Comparison of ENCODE assay signal across 1 cellular context in the genomic region with DNA sequence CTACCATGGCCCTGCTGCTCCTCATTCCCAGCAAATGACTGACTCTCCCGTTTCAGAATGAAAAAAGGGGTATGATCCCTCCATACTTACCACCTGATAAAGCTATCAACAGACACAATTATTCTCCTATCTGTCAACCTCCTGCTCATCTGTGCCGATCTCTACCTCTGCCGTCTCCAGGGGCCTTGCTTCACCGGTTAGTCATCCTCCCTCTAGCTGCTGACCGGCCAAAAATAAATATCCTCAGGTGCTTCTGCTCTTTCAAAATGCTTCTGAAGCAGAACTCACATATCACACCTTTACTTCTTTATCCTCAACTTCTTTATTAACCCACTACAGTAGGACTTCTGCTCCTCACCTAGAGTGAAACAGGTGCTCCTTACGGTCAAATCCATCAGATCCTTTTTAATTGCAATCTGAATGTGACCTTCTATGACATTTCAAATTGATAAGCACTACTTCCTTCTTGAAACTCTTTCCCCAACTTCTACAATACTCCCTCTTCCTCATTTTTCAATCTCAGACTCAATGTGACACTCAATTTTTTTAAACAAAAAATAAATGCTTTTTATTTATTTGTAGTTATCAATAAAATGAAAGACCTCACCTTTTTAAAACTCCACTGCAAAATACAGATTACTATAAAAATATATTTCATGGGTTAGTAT.
TF ChIP-seq lines count a peak whose summit lies in the region.

No MANE protein-coding gene starts in this region.

TF ChIP-seq in SK-N-SH, 30 proteins besides CTCF, POLR2A, EP300 and RAD21 (continued from another document):
- no peak for TF ChIP-seq PBX3 (IDR thresholded peaks at IDR 0.05)
- TF ChIP-seq ZBTB33 (IDR thresholded peaks at IDR 0.05; ENCODE audit: borderline replicate concordance, low read depth) = no peak
- TF ChIP-seq FOXJ3 (CRISPR knock-in tag; IDR thresholded peaks at IDR 0.05) = no peak
- TF ChIP-seq JUND (IDR thresholded peaks at IDR 0.05) = no peak
- no peak for TF ChIP-seq MEF2A (IDR thresholded peaks at IDR 0.05; ENCODE audit: borderline replicate concordance, low read depth)
- no peak for TF ChIP-seq RFX5 (IDR thresholded peaks at IDR 0.05; ENCODE audit: low read length)
- TF ChIP-seq TCF12 (IDR thresholded peaks at IDR 0.05) = no peak
- TF ChIP-seq SMC3 (IDR thresholded peaks at IDR 0.05; ENCODE audit: low read depth, low read length) = no peak
- TF ChIP-seq, protein P1, sequence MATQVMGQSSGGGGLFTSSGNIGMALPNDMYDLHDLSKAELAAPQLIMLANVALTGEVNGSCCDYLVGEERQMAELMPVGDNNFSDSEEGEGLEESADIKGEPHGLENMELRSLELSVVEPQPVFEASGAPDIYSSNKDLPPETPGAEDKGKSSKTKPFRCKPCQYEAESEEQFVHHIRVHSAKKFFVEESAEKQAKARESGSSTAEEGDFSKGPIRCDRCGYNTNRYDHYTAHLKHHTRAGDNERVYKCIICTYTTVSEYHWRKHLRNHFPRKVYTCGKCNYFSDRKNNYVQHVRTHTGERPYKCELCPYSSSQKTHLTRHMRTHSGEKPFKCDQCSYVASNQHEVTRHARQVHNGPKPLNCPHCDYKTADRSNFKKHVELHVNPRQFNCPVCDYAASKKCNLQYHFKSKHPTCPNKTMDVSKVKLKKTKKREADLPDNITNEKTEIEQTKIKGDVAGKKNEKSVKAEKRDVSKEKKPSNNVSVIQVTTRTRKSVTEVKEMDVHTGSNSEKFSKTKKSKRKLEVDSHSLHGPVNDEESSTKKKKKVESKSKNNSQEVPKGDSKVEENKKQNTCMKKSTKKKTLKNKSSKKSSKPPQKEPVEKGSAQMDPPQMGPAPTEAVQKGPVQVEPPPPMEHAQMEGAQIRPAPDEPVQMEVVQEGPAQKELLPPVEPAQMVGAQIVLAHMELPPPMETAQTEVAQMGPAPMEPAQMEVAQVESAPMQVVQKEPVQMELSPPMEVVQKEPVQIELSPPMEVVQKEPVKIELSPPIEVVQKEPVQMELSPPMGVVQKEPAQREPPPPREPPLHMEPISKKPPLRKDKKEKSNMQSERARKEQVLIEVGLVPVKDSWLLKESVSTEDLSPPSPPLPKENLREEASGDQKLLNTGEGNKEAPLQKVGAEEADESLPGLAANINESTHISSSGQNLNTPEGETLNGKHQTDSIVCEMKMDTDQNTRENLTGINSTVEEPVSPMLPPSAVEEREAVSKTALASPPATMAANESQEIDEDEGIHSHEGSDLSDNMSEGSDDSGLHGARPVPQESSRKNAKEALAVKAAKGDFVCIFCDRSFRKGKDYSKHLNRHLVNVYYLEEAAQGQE (IDR thresholded peaks at IDR 0.05; ENCODE audit: low read depth, low read length) = no peak
- TF ChIP-seq USF1 (IDR thresholded peaks at IDR 0.05; ENCODE audit: borderline replicate concordance, low read depth) = no peak
- TF ChIP-seq RCOR1 (IDR thresholded peaks at IDR 0.05; ENCODE audit: low read length) = no peak
- TF ChIP-seq RXRA (IDR thresholded peaks at IDR 0.05; ENCODE audit: borderline replicate concordance, low read depth) = no peak
- TF ChIP-seq, protein P2, sequence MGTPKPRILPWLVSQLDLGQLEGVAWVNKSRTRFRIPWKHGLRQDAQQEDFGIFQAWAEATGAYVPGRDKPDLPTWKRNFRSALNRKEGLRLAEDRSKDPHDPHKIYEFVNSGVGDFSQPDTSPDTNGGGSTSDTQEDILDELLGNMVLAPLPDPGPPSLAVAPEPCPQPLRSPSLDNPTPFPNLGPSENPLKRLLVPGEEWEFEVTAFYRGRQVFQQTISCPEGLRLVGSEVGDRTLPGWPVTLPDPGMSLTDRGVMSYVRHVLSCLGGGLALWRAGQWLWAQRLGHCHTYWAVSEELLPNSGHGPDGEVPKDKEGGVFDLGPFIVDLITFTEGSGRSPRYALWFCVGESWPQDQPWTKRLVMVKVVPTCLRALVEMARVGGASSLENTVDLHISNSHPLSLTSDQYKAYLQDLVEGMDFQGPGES (IDR thresholded peaks at IDR 0.05; ENCODE audit: low read depth, low read length) = no peak
- no peak for TF ChIP-seq ELF1 (IDR thresholded peaks at IDR 0.05)
- TF ChIP-seq FOSL2 (IDR thresholded peaks at IDR 0.05; ENCODE audit: borderline replicate concordance, low read depth) = no peak
